In genomic region chr1:35544976-35545375, GRCh38 we compare ENCODE assay signal across 8 cellular contexts. TPM values are rescaled to one million over a fixed set of nuclear protein-coding genes. Genes with fewer than 3 reads are reported as not detected.
DNase-seq lines count a peak whose midpoint lies in the region; ATAC-seq, FAIRE-seq and TF ChIP-seq lines count a peak whose summit lies in the region.

No MANE protein-coding gene starts in this region.

- intact Hi-C loops in heart right ventricle (cut with DNase I): loop anchor here in 3 of 10 donors (5.0 kb wide), 1 partner anchor 93 kb away; no protein-coding TSS in a partner anchor

- H3K9me3 ChIP-seq in heart right ventricle: no peaks in the 10 kb centered on the region

- peak; percentile 73 to 89 (median 86) for ATAC-seq in heart right ventricle
- peak; percentile 83 for ATAC-seq in stimulated activated naive CD8-positive, alpha-beta T cell treated with anti-CD3 and anti-CD28 coated beads, Interleukin-15, Interleukin-2, amounts not matched to agents 100 U/mL and 50 U/mL, for 24 hours
- no peak for ATAC-seq in GM21515 (IDR thresholded peaks at IDR 0.05; ENCODE audit: unreplicated experiment)
- no peak for ATAC-seq in GM21723 (IDR thresholded peaks at IDR 0.05; ENCODE audit: unreplicated experiment)

- peaks cover 0 to 43% (median 0%) of the 10 kb centered on the region in 9 donors for H3K36me3 ChIP-seq in heart right ventricle

- H3K4me3 ChIP-seq in heart right ventricle: no peak overlapping the region

- DNase-seq in CD1c-positive myeloid dendritic cell (ENCODE audit: extremely low spot score) (peak; percentile 57), GM18507 (ENCODE audit: extremely low spot score, insufficient read length, low read depth) (peak; percentile 36), NCI-H82 treated with DMSO at 0.1 percent for 48 hours (lab: John Stamatoyannopoulos, UW; ENCODE audit: unreplicated experiment) (peak; percentile 73), heart right ventricle (peak in 1 of 2 donors; percentile 65)
- peak; percentile 37 for DNase-seq in activated gamma-delta T cell treated with anti-CD3 and anti-CD28 coated beads, Interleukin-2, amount 50 U/mL, for 16 hours (ENCODE audit: low read depth)
- peak; percentile 49 for DNase-seq in stimulated activated naive CD8-positive, alpha-beta T cell treated with anti-CD3 and anti-CD28 coated beads, Interleukin-15, Interleukin-2, amounts not matched to agents 100 U/mL and 50 U/mL, for 24 hours

- 53 to 56% methylated on average over 3 of the region's 3 CpGs for WGBS in heart right ventricle, 2 donors

- peaks cover 0 to 76% (median 54%) of the 10 kb centered on the region in 9 donors for H3K4me1 ChIP-seq in heart right ventricle

- no peaks in the 10 kb centered on the region for H3K27me3 ChIP-seq in heart right ventricle

- TF ChIP-seq CTCF in heart right ventricle (IDR thresholded peaks at IDR 0.05): peak in 7 of 9 donors; percentile 16 to 62 (median 51)

- FAIRE-seq in GM18507 (lab: Jason Lieb, UNC): peak; percentile 78

- H3K27ac ChIP-seq in heart right ventricle: peak overlapping the region in 3 of 10 donors; percentile 20 to 60 (median 42)

RNA-seq across cellular contexts. Expression of gene KIAA0319L, which starts 12.2 kb away (rescaled TPM):
- 10 to 100 TPM; 57.9 to 84.3 (median 78.3) TPM for total RNA-seq in heart right ventricle
- polyA plus RNA-seq in heart right ventricle: 10 to 100 TPM; 26.0 to 28.0 TPM

RNA-seq across cellular contexts. Expression of gene NCDN, which starts 12.6 kb away (rescaled TPM):
- total RNA-seq in heart right ventricle: 10 to 100 TPM; 20.3 to 51.7 (median 34.5) TPM
- polyA plus RNA-seq in heart right ventricle: 10 to 100 TPM; 15.3 to 15.8 TPM

RNA-seq across cellular contexts. Expression of gene TFAP2E, which starts 28.1 kb away (rescaled TPM):
- total RNA-seq in heart right ventricle: under 1 TPM in 7 of 10 donors, not detected in 3; 0.18 to 0.56 (median 0.40) TPM
- 1 to 10 TPM in 1 of 2 donors, under 1 TPM in 1; 0.22 to 1.4 TPM for polyA plus RNA-seq in heart right ventricle

Comparison
In these comparisons a context has a peak if more than half of its experiments do, and no peak if none do; other contexts are left out.
1. ATAC-seq: peak in heart right ventricle (8 of 8) and stimulated activated naive CD8-positive, alpha-beta T cell treated with anti-CD3 and anti-CD28 coated beads, Interleukin-15, Interleukin-2, amounts not matched to agents 100 U/mL and 50 U/mL, for 24 hours (single experiment); none in GM21515 (single experiment) and GM21723 (single experiment).